ENCODE assay signal across 11 cellular contexts in the genomic region with DNA sequence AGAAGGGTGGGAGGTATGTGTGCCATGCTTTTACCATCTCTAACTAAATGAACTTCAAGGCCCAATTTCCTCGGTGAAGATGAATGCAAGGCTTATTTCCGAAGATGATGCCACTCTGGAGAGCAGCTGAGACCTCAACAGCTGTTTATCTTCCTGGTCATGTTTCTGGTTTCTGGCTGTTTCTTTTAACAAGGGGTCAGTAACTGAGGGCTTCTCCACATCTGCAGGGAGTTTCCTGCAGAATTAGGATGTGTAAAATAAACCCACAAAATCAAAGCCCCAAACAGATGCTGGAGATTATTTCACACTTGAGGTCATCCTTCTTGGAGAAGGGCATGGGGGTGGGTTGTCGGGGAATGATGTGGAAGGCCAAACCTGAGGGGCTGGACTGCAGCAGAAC.
"Had no signal": no experiment of that assay in that cellular context is flagged by ENCODE, and none has a peak within 500 bp of the region (broad histone marks: within the 10 kb centered on the region; RNA-seq: fewer than 3 reads in every experiment).

No MANE protein-coding gene starts in this region.

- H3K27me3 ChIP-seq: cardiac muscle cell, dorsolateral prefrontal cortex, pancreas, sigmoid colon had no signal

- H3K4me1 ChIP-seq: lower lobe of right lung, pancreas, sigmoid colon had no signal

- H3K4me3 ChIP-seq: cardiac muscle cell, dorsolateral prefrontal cortex, lower lobe of right lung, pancreas, sigmoid colon had no signal

- DNase-seq: activated CD4-positive, CD25-positive, alpha-beta regulatory T cell treated with anti-CD3 and anti-CD28 coated beads, Interleukin-2, amount 50 U/mL, for 72 hours; activated naive CD4-positive, alpha-beta T cell treated with Interleukin-2 at 50 U/mL for 16 hours; dorsolateral prefrontal cortex; lower lobe of right lung; pancreas; sigmoid colon; stimulated activated CD4-positive, alpha-beta T cell treated with anti-CD3 and anti-CD28 coated beads, Interleukin-12 subunit alpha, Interleukin-12 subunit beta, amount 100 ng/mL, for 4 hours; stimulated activated CD4-positive, alpha-beta T cell treated with anti-CD3 and anti-CD28 coated beads, Interleukin-2, amount 100 ng/mL, for 24 hours; T-cell; T-helper 9 cell had no signal

- H3K9me3 ChIP-seq: lower lobe of right lung, pancreas, sigmoid colon had no signal

- H3K27ac ChIP-seq: cardiac muscle cell, dorsolateral prefrontal cortex, lower lobe of right lung, pancreas, sigmoid colon had no signal

- H3K36me3 ChIP-seq: cardiac muscle cell, lower lobe of right lung, pancreas, sigmoid colon had no signal

- ATAC-seq: lower lobe of right lung, pancreas, T-cell had no signal
